Comparison of ENCODE assay signal across 23 cellular contexts in genomic region chr13:48784906-48785555, GRCh38.
DNase-seq lines count a peak whose midpoint lies in the region; ATAC-seq, FAIRE-seq and TF ChIP-seq lines count a peak whose summit lies in the region.
"Had no signal": no experiment of that assay in that cellular context is flagged by ENCODE, and none has a peak within 500 bp of the region (broad histone marks: within the 10 kb centered on the region; RNA-seq: fewer than 3 reads in every experiment).

No MANE protein-coding gene starts in this region.

- CTCF ChIA-PET in A549 (lab: Yijun Ruan, JAX) = no interaction called here

- H3K27me3 ChIP-seq in Peyer's patch = no peaks in the 10 kb centered on the region
- H3K27me3 ChIP-seq: MG63 had no signal

- H3K4me2 ChIP-seq in A549 = no peak overlapping the region

- no peaks in the 10 kb centered on the region for H3K4me1 Mint-ChIP-seq in T-helper 2 cell treated with Interferon-gamma antibody and Interleukin-4, amounts not matched to agents 5 μg/mL and 100 μg/mL, for 36 hours (ENCODE audit: low read depth)

- no peaks in the 10 kb centered on the region for H3K36me3 Mint-ChIP-seq in T-helper 2 cell treated with Interferon-gamma antibody and Interleukin-4, amounts not matched to agents 5 μg/mL and 100 μg/mL, for 36 hours (ENCODE audit: low read depth)

- 93% methylated on average over 3 of the region's 3 CpGs for WGBS in A549 (ENCODE audit: missing lambda C conversion rate)

- H3K4me3 ChIP-seq in A549 (no peak overlapping the region), choroid plexus epithelial cell (ENCODE audit: low read depth, low read length) (no peak overlapping the region), fibroblast of the aortic adventitia (ENCODE audit: low read depth, low read length) (no peak overlapping the region), Peyer's patch (no peak overlapping the region)
- H3K4me3 ChIP-seq: MG63 had no signal

- ATAC-seq in A549 (no peak), GM19455 (IDR thresholded peaks at IDR 0.05; ENCODE audit: unreplicated experiment) (no peak)
- ATAC-seq: Panc1 had no signal

- H3K4me1 ChIP-seq in A549 (peaks cover 18% of the 10 kb centered on the region), Peyer's patch (no peaks in the 10 kb centered on the region)

- no peak overlapping the region for H3K4me3 Mint-ChIP-seq in T-helper 2 cell treated with Interferon-gamma antibody and Interleukin-4, amounts not matched to agents 5 μg/mL and 100 μg/mL, for 36 hours

- no peak for TF ChIP-seq POLR2A in A549 (IDR thresholded peaks at IDR 0.05; ENCODE audit: low read length)
- TF ChIP-seq POLR2A in Peyer's patch (IDR thresholded peaks at IDR 0.05) = no peak

- H3K9me3 ChIP-seq in A549 = peaks cover 17% of the 10 kb centered on the region; the same call in 1 of the 3 replicates
- H3K9me3 ChIP-seq in Peyer's patch = peaks cover 0 to 13% (median 2%) of the 10 kb centered on the region in 4 donors

- no peak for FAIRE-seq in A549 (lab: Jason Lieb, UNC)
- FAIRE-seq: GM12891, H54, HTR-8/SVneo had no signal

- H3K36me3 ChIP-seq in Peyer's patch = no peaks in the 10 kb centered on the region
- H3K36me3 ChIP-seq: MG63 had no signal

- no peaks in the 10 kb centered on the region for H3K27me3 Mint-ChIP-seq in T-helper 2 cell treated with Interferon-gamma antibody and Interleukin-4, amounts not matched to agents 5 μg/mL and 100 μg/mL, for 36 hours (ENCODE audit: low read depth)

- TF ChIP-seq EP300 in A549 (IDR thresholded peaks at IDR 0.05) = no peak

- DNase-seq in A549 (ENCODE audit: low read depth in 1 of 2, low spot score in 1 of 2) (no peak), OCI-M1 (lab: John Stamatoyannopoulos, UW) (peak; percentile 3), choroid plexus epithelial cell (ENCODE audit: low read depth) (peak; percentile 24), fibroblast of the aortic adventitia (ENCODE audit: low read depth) (peak; percentile 82), middle frontal gyrus (ENCODE audit: extremely low spot score, low spot score) (no peak), Peyer's patch (no peak)
- DNase-seq in T-helper 2 cell treated with Interferon-gamma antibody and Interleukin-4, amounts not matched to agents 5 μg/mL and 100 μg/mL, for 36 hours (ENCODE audit: low spot score) = no peak
- DNase-seq: ACHN, Calu3, DMS79 treated with DMSO at 0.1 percent for 48 hours, GF-D8, KBM-7, MG63, NCI-H1105 treated with DMSO at 0.1 percent for 48 hours, NCI-H2029, NCI-H510A, NCI-H69 had no signal

- TF ChIP-seq CTCF in A549 (IDR thresholded peaks at IDR 0.05) (no peak), choroid plexus epithelial cell (conservative IDR thresholded peaks at IDR 0.05; ENCODE audit: low read depth, low read length) (no peak), fibroblast of the aortic adventitia (IDR thresholded peaks at IDR 0.05; ENCODE audit: insufficient read depth, low read length) (no peak), Peyer's patch (IDR thresholded peaks at IDR 0.05) (no peak)

- H3K27ac ChIP-seq in A549 (peak overlapping the region; percentile 76 to 87; a peak in 4 of 6 replicates), Peyer's patch (no peak overlapping the region)
- H3K27ac ChIP-seq: 22Rv1 had no signal

- H3K27ac Mint-ChIP-seq in T-helper 2 cell treated with Interferon-gamma antibody and Interleukin-4, amounts not matched to agents 5 μg/mL and 100 μg/mL, for 36 hours = no peak overlapping the region

- TF ChIP-seq RAD21 in A549 (conservative IDR thresholded peaks at IDR 0.05 in 1 of 2, IDR thresholded peaks at IDR 0.05 in 1 of 2) = no peak

- peaks cover 20% of the 10 kb centered on the region for H3K9me3 Mint-ChIP-seq in T-helper 2 cell treated with Interferon-gamma antibody and Interleukin-4, amounts not matched to agents 5 μg/mL and 100 μg/mL, for 36 hours

- POLR2A ChIA-PET in A549 (lab: Yijun Ruan, JAX) = no interaction called here

TF ChIP-seq in A549, 52 proteins besides CTCF, POLR2A, EP300 and RAD21:
- TF ChIP-seq NPAS2 (CRISPR knock-in tag; IDR thresholded peaks at IDR 0.05; ENCODE audit: borderline replicate concordance) = no peak
- TF ChIP-seq FOXS1 (CRISPR knock-in tag; IDR thresholded peaks at IDR 0.05) = no peak
- TF ChIP-seq FOSL2 (IDR thresholded peaks at IDR 0.05) = no peak
- TF ChIP-seq FOSL2 (CRISPR knock-in tag; IDR thresholded peaks at IDR 0.05) = no peak
- TF ChIP-seq HDAC2 (IDR thresholded peaks at IDR 0.05) = no peak
- no peak for TF ChIP-seq ZNF302 (CRISPR knock-in tag; IDR thresholded peaks at IDR 0.05)
- no peak for TF ChIP-seq NR3C1 (IDR thresholded peaks at IDR 0.05)
- no peak for TF ChIP-seq TP53 (CRISPR knock-in tag; IDR thresholded peaks at IDR 0.05)
- TF ChIP-seq HOXB5 (CRISPR knock-in tag; IDR thresholded peaks at IDR 0.05) = no peak
- TF ChIP-seq GATA3 (IDR thresholded peaks at IDR 0.05; ENCODE audit: borderline replicate concordance) = no peak
- no peak for TF ChIP-seq EHMT2 (IDR thresholded peaks at IDR 0.05; ENCODE audit: low read depth)
- no peak for TF ChIP-seq HES2 (IDR thresholded peaks at IDR 0.05)
- TF ChIP-seq HOXA7 (CRISPR knock-in tag; IDR thresholded peaks at IDR 0.05) = no peak
- no peak for TF ChIP-seq BHLHE40 (IDR thresholded peaks at IDR 0.05; ENCODE audit: low read depth, low read length)
- TF ChIP-seq MAFK (IDR thresholded peaks at IDR 0.05; ENCODE audit: partially characterized antibody) = no peak
- no peak for TF ChIP-seq JUNB (IDR thresholded peaks at IDR 0.05)
- no peak for TF ChIP-seq HOXB13 (CRISPR knock-in tag; IDR thresholded peaks at IDR 0.05; ENCODE audit: low read depth)
- TF ChIP-seq HEYL (CRISPR knock-in tag; IDR thresholded peaks at IDR 0.05) = no peak

Comparison
In these comparisons a context has a peak if more than half of its experiments do, and no peak if none do; other contexts are left out.
1. DNase-seq: peak in OCI-M1 (single experiment), choroid plexus epithelial cell (single experiment) and fibroblast of the aortic adventitia (single experiment); none in A549 (0 of 2), middle frontal gyrus (single experiment), T-helper 2 cell treated with Interferon-gamma antibody and Interleukin-4, amounts not matched to agents 5 μg/mL and 100 μg/mL, for 36 hours (single experiment) and Peyer's patch (0 of 3).
2. H3K27ac ChIP-seq: peak in A549 (2 of 2); none in Peyer's patch (0 of 4).